Comparison of ENCODE assay signal across 14 cellular contexts in the genomic region with DNA sequence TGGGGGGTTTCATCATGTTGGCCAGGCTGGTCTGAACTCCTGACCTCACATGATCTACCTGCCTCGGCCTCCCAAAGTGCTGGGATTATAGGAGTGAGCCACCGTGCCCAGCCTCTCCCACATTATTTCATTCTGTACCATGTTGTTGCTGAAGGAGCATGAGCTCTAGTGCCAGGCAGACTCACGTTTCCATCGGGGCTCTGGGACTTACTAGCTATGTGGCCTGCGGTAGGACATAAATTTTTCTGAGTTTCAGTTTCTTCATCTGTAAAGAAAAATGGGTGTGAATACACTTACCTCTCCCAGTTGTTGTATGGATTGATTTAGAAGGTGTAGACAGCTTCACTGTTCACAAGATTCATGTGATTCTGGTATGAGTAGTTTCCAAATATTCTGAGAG. TPM values are rescaled to one million over a fixed set of nuclear protein-coding genes. Genes with fewer than 3 reads are reported as not detected.
DNase-seq lines count a peak whose midpoint lies in the region; ATAC-seq and TF ChIP-seq lines count a peak whose summit lies in the region.
"Had no signal": no experiment of that assay in that cellular context is flagged by ENCODE, and none has a peak within 500 bp of the region (broad histone marks: within the 10 kb centered on the region; RNA-seq: fewer than 3 reads in every experiment).

No MANE protein-coding gene starts in this region.

- TF ChIP-seq CTCF in colonic mucosa (IDR thresholded peaks at IDR 0.05) = no peak
- no peak for TF ChIP-seq CTCF in glutamatergic neuron (IDR thresholded peaks at IDR 0.05; ENCODE audit: partially characterized antibody, unreplicated experiment)

- H3K9me3 ChIP-seq in colonic mucosa = no peaks in the 10 kb centered on the region

- no peak overlapping the region for H3K27ac Mint-ChIP-seq in glutamatergic neuron (ENCODE audit: unreplicated experiment)

- H3K36me3 Mint-ChIP-seq in glutamatergic neuron (ENCODE audit: unreplicated experiment) = no peaks in the 10 kb centered on the region

- H3K27me3 ChIP-seq in colonic mucosa = no peaks in the 10 kb centered on the region

- H3K9ac ChIP-seq in colonic mucosa (ENCODE audit: low read depth in 2 of 2, low read length in 2 of 2) = no peak overlapping the region

- TF ChIP-seq POLR2A in GM18505 (IDR thresholded peaks at IDR 0.05; ENCODE audit: borderline replicate concordance, extremely low read depth, insufficient read depth, insufficient read length) = no peak

- no peaks in the 10 kb centered on the region for H3K4me1 Mint-ChIP-seq in glutamatergic neuron (ENCODE audit: low read depth, unreplicated experiment)

- DNase-seq in colonic mucosa (no peak), NOMO-1 treated with dmso at 0.1 percent for 144 hours (lab: John Stamatoyannopoulos, UW; ENCODE audit: unreplicated experiment) (no peak), glutamatergic neuron (no peak), COR-L47 (lab: John Stamatoyannopoulos, UW) (no peak)
- DNase-seq in activated CD4-positive, alpha-beta T cell treated with anti-CD3 and anti-CD28 coated beads, Interleukin-2, amount 50 U/mL, for 4 hours = no peak
- DNase-seq: NCI-H446 treated with DMSO at 0.1 percent for 48 hours; SHP77 treated with DMSO at 0.1 percent for 48 hours; stimulated activated CD4-positive, alpha-beta T cell treated with anti-CD3 and anti-CD28 coated beads, Interleukin-15, amount 100 ng/mL, for 24 hours; stimulated activated naive CD4-positive, alpha-beta T cell had no signal

- intact Hi-C loops in colonic mucosa (cut with DNase I) = no loop called here

- H3K36me3 ChIP-seq in colonic mucosa = no peaks in the 10 kb centered on the region

- H3K27ac ChIP-seq in colonic mucosa = peak overlapping the region; percentile 44

- H3K27me3 Mint-ChIP-seq in glutamatergic neuron (ENCODE audit: unreplicated experiment) = no peaks in the 10 kb centered on the region

- H3K9me3 Mint-ChIP-seq in glutamatergic neuron (ENCODE audit: unreplicated experiment) = no peaks in the 10 kb centered on the region

- no peaks in the 10 kb centered on the region for H3K4me1 ChIP-seq in colonic mucosa

- peak; percentile 42 for ATAC-seq in GM18505 (IDR thresholded peaks at IDR 0.05; ENCODE audit: unreplicated experiment)
- ATAC-seq in GM19372 (IDR thresholded peaks at IDR 0.05; ENCODE audit: low read depth, unreplicated experiment) = peak; percentile 15
- ATAC-seq in HG03108 (IDR thresholded peaks at IDR 0.05; ENCODE audit: unreplicated experiment) = peak; percentile 29

- H3K4me3 ChIP-seq in colonic mucosa = no peak overlapping the region

- no peak overlapping the region for H3K4me3 Mint-ChIP-seq in glutamatergic neuron (ENCODE audit: unreplicated experiment)

RNA-seq across cellular contexts. Expression of a gene that starts 30.8 kb away (rescaled TPM):
- total RNA-seq in colonic mucosa (10 to 100 TPM; 11.5 to 43.5 TPM), glutamatergic neuron (ENCODE audit: unreplicated experiment) (not detected)

RNA-seq across cellular contexts. Expression of a gene that starts 37.1 kb away (rescaled TPM):
- total RNA-seq in colonic mucosa (not detected), glutamatergic neuron (ENCODE audit: unreplicated experiment) (not detected)
- total RNA-seq: epithelial cell of proximal tubule, LHCN-M2 had no signal

RNA-seq across cellular contexts. Expression of a gene that starts 54.7 kb away (rescaled TPM):
- total RNA-seq in colonic mucosa (not detected), glutamatergic neuron (ENCODE audit: unreplicated experiment) (not detected)
- total RNA-seq: epithelial cell of proximal tubule, LHCN-M2 had no signal

RNA-seq across cellular contexts. Expression of a gene that starts 58.2 kb away (rescaled TPM):
- not detected for total RNA-seq in colonic mucosa
- not detected for total RNA-seq in glutamatergic neuron (ENCODE audit: unreplicated experiment)
- total RNA-seq: epithelial cell of proximal tubule, LHCN-M2 had no signal

Comparison
In these comparisons a context has a peak if more than half of its experiments do, and no peak if none do; other contexts are left out.
1. RNA of a gene that starts 30.8 kb away (total RNA-seq): 11.5 to 43.5 TPM in colonic mucosa; not detected in glutamatergic neuron (single experiment); every median in the first group is over 10 times any median in the second.
2. Peak in every context shown above with its lines, with median percentiles within 50 percentile points of each other: ATAC-seq.